8 cellular contexts compared by ENCODE assay signal in genomic region chr10:95837783-95838182, GRCh38.
DNase-seq lines count a peak whose midpoint lies in the region; ATAC-seq and TF ChIP-seq lines count a peak whose summit lies in the region.

No MANE protein-coding gene starts in this region.

- DNase-seq in Peyer's patch (peak in 2 of 3 donors; percentile 81), natural killer cell (no peak), DMS53 treated with DMSO at 0.1 percent for 48 hours (lab: John Stamatoyannopoulos, UW; ENCODE audit: unreplicated experiment) (no peak), NCI-H524 (lab: John Stamatoyannopoulos, UW) (no peak), Calu3 (no peak)

- CTCF ChIA-PET in Calu3 (lab: Charles Lee): interaction anchor here (1.5 kb wide), 1 partner anchor 144 kb away, joined by 7 read pairs; the partner anchor contains the start of gene TCTN3

- H3K4me3 ChIP-seq in Peyer's patch (no peak overlapping the region), gastroesophageal sphincter (no peak overlapping the region)

- intact Hi-C loops in natural killer cell (cut with micrococcal nuclease) (no loop called here), Calu3 (cut with micrococcal nuclease; ENCODE audit: unreplicated experiment) (no loop called here)

- H3K4me1 ChIP-seq in Peyer's patch (peaks cover 0 to 18% (median 14%) of the 10 kb centered on the region in 4 donors), gastroesophageal sphincter (peaks cover 12 to 60% (median 24%) of the 10 kb centered on the region in 3 donors)

- H3K27me3 Mint-ChIP-seq in natural killer cell (ENCODE audit: low read depth in 2 of 2): no peaks in the 10 kb centered on the region
- H3K27me3 Mint-ChIP-seq in Calu3 (ENCODE audit: unreplicated experiment): no peaks in the 10 kb centered on the region

- H3K36me3 Mint-ChIP-seq in natural killer cell: no peaks in the 10 kb centered on the region
- H3K36me3 Mint-ChIP-seq in Calu3 (ENCODE audit: insufficient read depth, unreplicated experiment): no peaks in the 10 kb centered on the region

- TF ChIP-seq CTCF in Peyer's patch (IDR thresholded peaks at IDR 0.05): no peak
- no peak for TF ChIP-seq CTCF in natural killer cell (IDR thresholded peaks at IDR 0.05)
- no peak for TF ChIP-seq CTCF in gastroesophageal sphincter (IDR thresholded peaks at IDR 0.05)
- TF ChIP-seq CTCF in Calu3 (IDR thresholded peaks at IDR 0.05; ENCODE audit: unreplicated experiment): no peak

- no TSS peak for BruUV-seq in Calu3 (replicated peaks; lab: Mats Ljungman, UMichigan)

- H3K36me3 ChIP-seq in Peyer's patch (no peaks in the 10 kb centered on the region), gastroesophageal sphincter (no peaks in the 10 kb centered on the region)

- H3K27me3 ChIP-seq in Peyer's patch (no peaks in the 10 kb centered on the region), gastroesophageal sphincter (no peaks in the 10 kb centered on the region)

- H3K9me3 ChIP-seq in Peyer's patch (no peaks in the 10 kb centered on the region), gastroesophageal sphincter (no peaks in the 10 kb centered on the region)

- 80 to 100% methylated on average over 1 to 3 of the region's 3 CpGs for WGBS in gastroesophageal sphincter (ENCODE audit: low coverage in 1 of 2), 2 donors

- no peaks in the 10 kb centered on the region for H3K9me3 Mint-ChIP-seq in natural killer cell
- no peaks in the 10 kb centered on the region for H3K9me3 Mint-ChIP-seq in Calu3 (ENCODE audit: low read depth, unreplicated experiment)

- peak overlapping the region; percentile 8 to 27 for H3K27ac Mint-ChIP-seq in natural killer cell
- no peak overlapping the region for H3K27ac Mint-ChIP-seq in Calu3 (ENCODE audit: unreplicated experiment)

- peak; percentile 26 for ATAC-seq in GM18861 (IDR thresholded peaks at IDR 0.05; ENCODE audit: unreplicated experiment)
- ATAC-seq in HG02642 (IDR thresholded peaks at IDR 0.05; ENCODE audit: poor library complexity, unreplicated experiment): peak; percentile 39
- ATAC-seq in natural killer cell: no peak
- no peak for ATAC-seq in gastroesophageal sphincter

- H3K27ac ChIP-seq in Peyer's patch (peak overlapping the region in 2 of 4 donors; percentile 66 to 79), gastroesophageal sphincter (peak overlapping the region in 2 of 4 donors; percentile 66 to 69)

- TF ChIP-seq POLR2A in Peyer's patch (IDR thresholded peaks at IDR 0.05): no peak
- no peak for TF ChIP-seq POLR2A in gastroesophageal sphincter (IDR thresholded peaks at IDR 0.05)

- H3K4me1 Mint-ChIP-seq in natural killer cell: peaks cover 30 to 31% of the 10 kb centered on the region in 2 donors
- peaks cover 6% of the 10 kb centered on the region for H3K4me1 Mint-ChIP-seq in Calu3 (ENCODE audit: low read depth, unreplicated experiment)

- no peak overlapping the region for H3K4me3 Mint-ChIP-seq in natural killer cell
- no peak overlapping the region for H3K4me3 Mint-ChIP-seq in Calu3 (ENCODE audit: low read depth, unreplicated experiment)

- no peak for TF ChIP-seq EP300 in gastroesophageal sphincter (IDR thresholded peaks at IDR 0.05)

Comparison
In these comparisons a context has a peak if more than half of its experiments do, and no peak if none do; other contexts are left out.
1. ATAC-seq: peak in GM18861 (single experiment) and HG02642 (single experiment); none in natural killer cell (0 of 3) and gastroesophageal sphincter (single experiment).
2. DNase-seq: peak in Peyer's patch (2 of 3); none in natural killer cell (single experiment), DMS53 treated with DMSO at 0.1 percent for 48 hours (single experiment), NCI-H524 (0 of 2) and Calu3 (single experiment).